Comparison of ENCODE assay signal across 23 cellular contexts in the genomic region with DNA sequence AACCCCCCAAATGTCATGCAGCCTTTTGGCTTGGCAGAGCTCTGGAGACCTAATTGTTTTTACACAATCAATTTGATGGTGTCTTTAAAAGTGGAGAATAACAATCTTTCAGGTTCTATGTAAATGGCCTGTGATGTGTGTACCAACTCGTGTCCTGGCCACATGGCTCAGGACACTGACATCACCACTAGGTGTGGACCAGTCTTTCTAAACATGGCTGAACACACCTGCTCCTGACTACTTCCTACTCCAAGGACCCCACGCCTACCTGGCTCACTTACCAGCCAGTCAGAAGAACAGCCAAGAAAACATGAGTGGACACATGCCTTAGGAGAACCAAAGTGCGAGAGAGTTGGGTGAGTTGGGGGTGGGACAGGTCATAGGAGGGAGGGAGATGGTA.
DNase-seq lines count a peak whose midpoint lies in the region; ATAC-seq and TF ChIP-seq lines count a peak whose summit lies in the region.
"Had no signal": no experiment of that assay in that cellular context is flagged by ENCODE, and none has a peak within 500 bp of the region (broad histone marks: within the 10 kb centered on the region; RNA-seq: fewer than 3 reads in every experiment).

No MANE protein-coding gene starts in this region.

- H3K4me1 ChIP-seq in Caco-2 (peaks cover 44% of the 10 kb centered on the region), ascending aorta (peaks cover 21 to 50% of the 10 kb centered on the region in 2 donors)
- H3K4me1 ChIP-seq: BE2C; BLaER1 treated with 17β-estradiol and CSF1 and Interleukin-3, amounts not matched to agents 10 nM and 100 nM had no signal

- peak overlapping the region; percentile 80 to 97 for H3K27ac ChIP-seq in ascending aorta
- H3K27ac ChIP-seq: A549; BLaER1 treated with 17β-estradiol and CSF1 and Interleukin-3, amounts not matched to agents 10 nM and 100 nM; GM23248 had no signal

- H3K4me3 ChIP-seq in Caco-2 (ENCODE audit: low read depth, low read length) (no peak overlapping the region), ascending aorta (no peak overlapping the region), lower leg skin (ENCODE audit: low read depth, poor library complexity, severe bottlenecking) (no peak overlapping the region)
- H3K4me3 ChIP-seq: A549; BLaER1 treated with 17β-estradiol and CSF1 and Interleukin-3, amounts not matched to agents 10 nM and 100 nM; GM12878; GM23248 had no signal

- H3K9me3 Mint-ChIP-seq in Caco-2 (ENCODE audit: unreplicated experiment) (no peaks in the 10 kb centered on the region), type B pancreatic cell (no peaks in the 10 kb centered on the region)
- H3K9me3 Mint-ChIP-seq: CD4-positive, alpha-beta T cell had no signal

- H3K27me3 ChIP-seq in Caco-2 (replicated peaks; ENCODE audit: control insufficient read depth, insufficient read depth, low read length): no peaks in the 10 kb centered on the region
- no peaks in the 10 kb centered on the region for H3K27me3 ChIP-seq in ascending aorta
- H3K27me3 ChIP-seq: BE2C; BLaER1 treated with 17β-estradiol and CSF1 and Interleukin-3, amounts not matched to agents 10 nM and 100 nM had no signal

- peaks cover 19% of the 10 kb centered on the region for H3K36me3 Mint-ChIP-seq in Caco-2 (ENCODE audit: insufficient read depth, unreplicated experiment)
- H3K36me3 Mint-ChIP-seq in type B pancreatic cell: peaks cover 20% of the 10 kb centered on the region

- H3K4me3 Mint-ChIP-seq in Caco-2 (ENCODE audit: unreplicated experiment): no peak overlapping the region
- H3K4me3 Mint-ChIP-seq in type B pancreatic cell: no peak overlapping the region
- H3K4me3 Mint-ChIP-seq: CD14-positive monocyte; CD4-positive, alpha-beta T cell had no signal

- H3K27ac Mint-ChIP-seq in Caco-2 (ENCODE audit: unreplicated experiment): peak overlapping the region; percentile 71
- peak overlapping the region; percentile 50 for H3K27ac Mint-ChIP-seq in type B pancreatic cell
- H3K27ac Mint-ChIP-seq: CD14-positive monocyte; CD4-positive, alpha-beta T cell had no signal

- ATAC-seq in left colon: peak; percentile 66
- ATAC-seq: A549, GM12878 had no signal

- CTCF ChIA-PET in Caco-2 (lab: Charles Lee): no interaction called here

- 50 to 86% methylated on average over 3 of the region's 3 CpGs for WGBS in lower leg skin, 2 donors

- no TSS peak for BruUV-seq in Caco-2 (replicated peaks; lab: Mats Ljungman, UMichigan)

- POLR2A ChIA-PET in Caco-2 (lab: Charles Lee): no interaction called here

- H3K36me3 ChIP-seq in Caco-2 (ENCODE audit: control insufficient read depth, insufficient read depth, low read length) (no peaks in the 10 kb centered on the region), ascending aorta (peaks cover 0 to 17% of the 10 kb centered on the region in 2 donors)
- H3K36me3 ChIP-seq: BE2C had no signal

- no peak for TF ChIP-seq POLR2A in lower leg skin (IDR thresholded peaks at IDR 0.05)

- TF ChIP-seq CTCF in Caco-2 (IDR thresholded peaks at IDR 0.05; ENCODE audit: insufficient read depth in 1 of 2, low read depth in 1 of 2, low read length in 1 of 2, severe bottlenecking in 1 of 2, unreplicated experiment in 1 of 2) (no peak), ascending aorta (IDR thresholded peaks at IDR 0.05) (no peak), type B pancreatic cell (conservative IDR thresholded peaks at IDR 0.05) (no peak), lower leg skin (IDR thresholded peaks at IDR 0.05) (no peak)

- H3K27me3 Mint-ChIP-seq in Caco-2 (ENCODE audit: insufficient read depth, unreplicated experiment): no peaks in the 10 kb centered on the region
- H3K27me3 Mint-ChIP-seq in type B pancreatic cell: no peaks in the 10 kb centered on the region

- DNase-seq in Caco-2 (no peak), ascending aorta (ENCODE audit: low spot score in 2 of 2) (no peak), left colon (no peak), type B pancreatic cell (ENCODE audit: extremely low spot score, unreplicated experiment) (no peak), NCI-H1930 (lab: John Stamatoyannopoulos, UW) (no peak), lower leg skin (ENCODE audit: low spot score in 2 of 2) (no peak), activated gamma-delta T cell (lab: John Stamatoyannopoulos, UW) (no peak)
- DNase-seq: 8988T; ACHN; AML-193; BE2C; CD4-positive, alpha-beta T cell; DMS 273 treated with DMSO at 0.1 percent for 48 hours; DMS79; EL; GDM1; GM23248; H7; HCEC 1CT had no signal

- H3K9me3 ChIP-seq in Caco-2 (no peaks in the 10 kb centered on the region), ascending aorta (no peaks in the 10 kb centered on the region)
- H3K9me3 ChIP-seq: A549, BE2C had no signal

- intact Hi-C loops in Caco-2 (cut with micrococcal nuclease; ENCODE audit: unreplicated experiment) (no loop called here), ascending aorta (cut with DNase I) (no loop called here), left colon (cut with DNase I, micrococcal nuclease) (no loop called here), lower leg skin (cut with DNase I; ENCODE audit: low total_unique reads) (no loop called here)

- H3K4me1 Mint-ChIP-seq in Caco-2 (ENCODE audit: low read depth, unreplicated experiment) (peaks cover 50% of the 10 kb centered on the region), type B pancreatic cell (ENCODE audit: unreplicated experiment) (peaks cover 12% of the 10 kb centered on the region)
- H3K4me1 Mint-ChIP-seq: CD14-positive monocyte had no signal
